Comparison of ENCODE assay signal across 8 cellular contexts in the genomic region with DNA sequence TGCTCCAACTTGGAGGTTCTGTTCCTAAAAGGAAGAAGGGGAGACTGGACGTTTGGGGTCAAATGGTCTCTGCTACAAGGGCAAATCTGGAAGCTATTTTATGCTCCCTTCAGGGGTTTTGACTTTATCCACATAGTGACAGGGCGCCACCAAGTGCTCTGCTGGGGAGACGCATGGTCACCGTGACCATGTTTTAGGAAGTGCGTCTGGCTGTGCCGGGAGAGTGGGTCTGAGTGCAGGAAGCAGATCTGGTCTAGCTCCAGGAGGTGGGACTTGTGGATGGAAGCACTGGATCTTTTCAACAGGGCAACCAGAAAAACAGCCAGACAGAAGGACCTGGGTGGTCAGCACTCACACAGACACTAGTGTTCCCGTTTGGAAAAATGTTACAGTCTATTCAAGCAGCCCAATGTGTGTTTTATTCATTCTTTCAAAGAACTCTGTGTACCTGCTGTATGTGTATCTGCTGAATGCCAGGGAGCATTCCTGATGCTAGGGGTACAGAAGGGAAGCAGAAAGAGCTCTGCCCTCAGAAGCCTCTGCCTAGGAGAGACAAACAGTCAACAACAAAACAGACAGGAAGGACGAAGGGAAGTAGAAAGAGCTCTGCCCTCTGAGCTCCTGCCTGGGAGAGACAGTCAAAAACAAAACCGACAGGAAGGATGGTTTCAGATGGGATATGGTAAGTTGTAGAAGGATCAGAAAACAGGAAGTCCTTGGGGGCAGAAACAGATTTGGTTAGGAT. TPM values are rescaled to one million over a fixed set of nuclear protein-coding genes. Genes with fewer than 3 reads are reported as not detected.
DNase-seq lines count a peak whose midpoint lies in the region; ATAC-seq and TF ChIP-seq lines count a peak whose summit lies in the region.

No MANE protein-coding gene starts in this region.

- peaks cover 40% of the 10 kb centered on the region for H3K4me1 Mint-ChIP-seq in CD14-positive monocyte
- peaks cover 11% of the 10 kb centered on the region for H3K4me1 Mint-ChIP-seq in activated T-helper 2 cell treated with anti-CD3 and anti-CD28 coated beads, Interferon-gamma antibody, Interleukin-2, Interleukin-4, amounts not matched to agents 10 μg/mL and 5 μg/mL and 100 μg/mL, durations not matched to agents 14 hours and 24 hours and 36 hours (ENCODE audit: low read depth)
- peaks cover 42% of the 10 kb centered on the region for H3K4me1 Mint-ChIP-seq in type B pancreatic cell (ENCODE audit: unreplicated experiment)

- H3K23ac ChIP-seq in neuronal stem cell (ENCODE audit: low read depth, low read length, poor library complexity) = no peak overlapping the region

- CTCF ChIA-PET in Panc1 (lab: Charles Lee) = interaction anchor here (0.6 to 4.0 kb wide), 4 partner anchors 25 to 262 kb away, joined by 3 to 35 read pairs (median 4); no protein-coding TSS in a partner anchor

- H3K9me3 ChIP-seq in Panc1 (ENCODE audit: control insufficient read depth, insufficient read depth, low read depth, low read length) (no peaks in the 10 kb centered on the region), neuronal stem cell (replicated peaks in 1 of 2; ENCODE audit: control insufficient read depth in 2 of 2, insufficient read depth in 1 of 2, low read depth in 1 of 2, low read length in 2 of 2) (peaks cover 0 to 2% of the 10 kb centered on the region in 2 donors)

- no peak overlapping the region for H2BK12ac ChIP-seq in neuronal stem cell (ENCODE audit: low read length)

- H2BK120ac ChIP-seq in neuronal stem cell (ENCODE audit: low read depth, low read length) = no peak overlapping the region

- no peak overlapping the region for H4K91ac ChIP-seq in neuronal stem cell (ENCODE audit: low read depth, low read length, poor library complexity)

- H2BK15ac ChIP-seq in neuronal stem cell (ENCODE audit: low read length) = no peak overlapping the region

- intact Hi-C loops in CD14-positive monocyte (cut with micrococcal nuclease) (loop anchor here in 1 of 2 donors (2.0 kb wide), 1 partner anchor 57 kb away; no protein-coding TSS in a partner anchor), Panc1 (cut with micrococcal nuclease; ENCODE audit: unreplicated experiment) (loop anchor here (2.0 kb wide), 1 partner anchor 57 kb away; no protein-coding TSS in a partner anchor)
- intact Hi-C loops in activated T-helper 2 cell treated with anti-CD3 and anti-CD28 coated beads, Interferon-gamma antibody, Interleukin-2, Interleukin-4, amounts not matched to agents 10 μg/mL and 5 μg/mL and 100 μg/mL, durations not matched to agents 14 hours and 24 hours and 36 hours (cut with micrococcal nuclease) = loop anchor here (1.0 to 5.0 kb wide), 3 partner anchors 42 to 263 kb away; no protein-coding TSS in a partner anchor

- H3K4me2 ChIP-seq in neuronal stem cell (ENCODE audit: insufficient read depth, low read length, poor library complexity, severe bottlenecking) = no peak overlapping the region

- H3K36me3 ChIP-seq in Panc1 (ENCODE audit: control insufficient read depth, insufficient read depth, low read length) (no peaks in the 10 kb centered on the region), neuronal stem cell (replicated peaks in 1 of 2; ENCODE audit: control insufficient read depth in 2 of 2, insufficient read depth in 2 of 2, low read length in 2 of 2) (peaks cover 5 to 20% of the 10 kb centered on the region in 2 donors)

- no peak overlapping the region for H3K4me3 ChIP-seq in Panc1 (ENCODE audit: low read depth in 2 of 2, low read length in 2 of 2)
- H3K4me3 ChIP-seq in foreskin fibroblast (ENCODE audit: low read depth in 1 of 2, low read length in 2 of 2) = no peak overlapping the region
- no peak overlapping the region for H3K4me3 ChIP-seq in neuronal stem cell (ENCODE audit: low read length in 2 of 2)

- H2BK5ac ChIP-seq in neuronal stem cell (ENCODE audit: low read length) = no peak overlapping the region

- no peak overlapping the region for H3K4ac ChIP-seq in neuronal stem cell (ENCODE audit: low read length)

- H3K18ac ChIP-seq in neuronal stem cell (ENCODE audit: low read length) = peak overlapping the region; percentile 69

- H3K4me1 ChIP-seq in Panc1 (ENCODE audit: control insufficient read depth, insufficient read depth, low read length) (peaks cover 8% of the 10 kb centered on the region; the same call in 1 of the 2 replicates), neuronal stem cell (ENCODE audit: control insufficient read depth in 2 of 2, insufficient read depth in 1 of 2, low read depth in 1 of 2, low read length in 2 of 2) (peaks cover 14% of the 10 kb centered on the region in 2 donors)

- H3K27me3 Mint-ChIP-seq in CD14-positive monocyte (ENCODE audit: low read depth in 3 of 3) (peaks cover 0 to 2% (median 0%) of the 10 kb centered on the region in 3 donors), type B pancreatic cell (no peaks in the 10 kb centered on the region)
- no peaks in the 10 kb centered on the region for H3K27me3 Mint-ChIP-seq in activated T-helper 2 cell treated with anti-CD3 and anti-CD28 coated beads, Interferon-gamma antibody, Interleukin-2, Interleukin-4, amounts not matched to agents 10 μg/mL and 5 μg/mL and 100 μg/mL, durations not matched to agents 14 hours and 24 hours and 36 hours (ENCODE audit: low read depth)

- H3K27ac Mint-ChIP-seq in CD14-positive monocyte (peak overlapping the region; percentile 82 to 92 (median 88)), type B pancreatic cell (peak overlapping the region; percentile 45)
- H3K27ac Mint-ChIP-seq in activated T-helper 2 cell treated with anti-CD3 and anti-CD28 coated beads, Interferon-gamma antibody, Interleukin-2, Interleukin-4, amounts not matched to agents 10 μg/mL and 5 μg/mL and 100 μg/mL, durations not matched to agents 14 hours and 24 hours and 36 hours = peak overlapping the region; percentile 18

- H3K27ac ChIP-seq in Panc1 (ENCODE audit: low read length) (peak overlapping the region; percentile 24; the same call in 1 of the 2 replicates), neuronal stem cell (replicated peaks; ENCODE audit: low read length) (no peak overlapping the region)

- no peak overlapping the region for H4K8ac ChIP-seq in neuronal stem cell (ENCODE audit: low read depth, low read length)

- DNase-seq in CD14-positive monocyte (ENCODE audit: low spot score) (peak; percentile 75), GM19240 (ENCODE audit: insufficient read length, low spot score) (peak; percentile 64), HK-2 (ENCODE audit: unreplicated experiment) (peak; percentile 60), Panc1 (ENCODE audit: low read depth, low spot score) (no peak), foreskin fibroblast (peak; percentile 74 to 91), neuronal stem cell (ENCODE audit: low spot score) (peak; percentile 48), type B pancreatic cell (ENCODE audit: extremely low spot score, unreplicated experiment) (no peak)
- peak; percentile 32 for DNase-seq in activated T-helper 2 cell treated with anti-CD3 and anti-CD28 coated beads, Interferon-gamma antibody, Interleukin-2, Interleukin-4, amounts not matched to agents 10 μg/mL and 5 μg/mL and 100 μg/mL, durations not matched to agents 14 hours and 24 hours and 36 hours (ENCODE audit: low spot score)

- no peak overlapping the region for H3K9ac ChIP-seq in neuronal stem cell (ENCODE audit: low read depth, low read length, poor library complexity)

- H3K27me3 ChIP-seq in Panc1 (ENCODE audit: control insufficient read depth, insufficient read depth, low read length) = no peaks in the 10 kb centered on the region
- no peaks in the 10 kb centered on the region for H3K27me3 ChIP-seq in neuronal stem cell (ENCODE audit: control insufficient read depth in 3 of 3, insufficient read depth in 3 of 3, low read depth in 1 of 3, low read length in 3 of 3)

- TF ChIP-seq CTCF in CD14-positive monocyte (IDR thresholded peaks at IDR 0.05) = peak; percentile 79
- peak; percentile 89 for TF ChIP-seq CTCF in Panc1 (IDR thresholded peaks at IDR 0.05)
- TF ChIP-seq CTCF in foreskin fibroblast (IDR thresholded peaks at IDR 0.05; ENCODE audit: low read depth, low read length) = peak; percentile 87
- peak; percentile 83 for TF ChIP-seq CTCF in type B pancreatic cell (conservative IDR thresholded peaks at IDR 0.05)

- BruUV-seq in Panc1 (replicated peaks; lab: Mats Ljungman, UMichigan) = no TSS peak

- H3K4me3 Mint-ChIP-seq in CD14-positive monocyte = peak overlapping the region; percentile 70 to 85
- no peak overlapping the region for H3K4me3 Mint-ChIP-seq in activated T-helper 2 cell treated with anti-CD3 and anti-CD28 coated beads, Interferon-gamma antibody, Interleukin-2, Interleukin-4, amounts not matched to agents 10 μg/mL and 5 μg/mL and 100 μg/mL, durations not matched to agents 14 hours and 24 hours and 36 hours (ENCODE audit: low read depth)
- H3K4me3 Mint-ChIP-seq in type B pancreatic cell = no peak overlapping the region

- in situ Hi-C loops in Panc1 (cut with HindIII; ENCODE audit: low pct_unique_long_range_greater_than_20kb, low sequenced_read_pairs) = no loop called here

- H3K14ac ChIP-seq in neuronal stem cell (ENCODE audit: low read length) = no peak overlapping the region

- H3K36me3 Mint-ChIP-seq in CD14-positive monocyte (peaks cover 30 to 49% of the 10 kb centered on the region in 2 donors), type B pancreatic cell (no peaks in the 10 kb centered on the region)
- H3K36me3 Mint-ChIP-seq in activated T-helper 2 cell treated with anti-CD3 and anti-CD28 coated beads, Interferon-gamma antibody, Interleukin-2, Interleukin-4, amounts not matched to agents 10 μg/mL and 5 μg/mL and 100 μg/mL, durations not matched to agents 14 hours and 24 hours and 36 hours (ENCODE audit: low read depth) = no peaks in the 10 kb centered on the region

- peaks cover 21% of the 10 kb centered on the region for H3K79me1 ChIP-seq in neuronal stem cell (ENCODE audit: low read depth, low read length)

- peak overlapping the region; percentile 57 for H2AFZ ChIP-seq in neuronal stem cell (ENCODE audit: low read length)

- peaks cover 0 to 2% (median 0%) of the 10 kb centered on the region in 7 donors for H3K9me3 Mint-ChIP-seq in CD14-positive monocyte
- no peaks in the 10 kb centered on the region for H3K9me3 Mint-ChIP-seq in activated T-helper 2 cell treated with anti-CD3 and anti-CD28 coated beads, Interferon-gamma antibody, Interleukin-2, Interleukin-4, amounts not matched to agents 10 μg/mL and 5 μg/mL and 100 μg/mL, durations not matched to agents 14 hours and 24 hours and 36 hours
- no peaks in the 10 kb centered on the region for H3K9me3 Mint-ChIP-seq in type B pancreatic cell

- no peak overlapping the region for H2AK5ac ChIP-seq in neuronal stem cell (ENCODE audit: low read depth, low read length)

- peak; percentile 93 for ATAC-seq in Panc1

- no CpG with 5 or more reads among the region's 9 CpGs for WGBS in neuronal stem cell (ENCODE audit: extremely low coverage in 2 of 2, insufficient read length in 2 of 2, insufficient replicate concordance in 1 of 2), 2 donors

- POLR2A ChIA-PET in Panc1 (lab: Charles Lee) = no interaction called here

RNA-seq across cellular contexts. Expression of a gene that starts 14.3 kb away (rescaled TPM):
- 100 to 1,000 TPM; 145 to 186 TPM for polyA plus RNA-seq in CD14-positive monocyte
- total RNA-seq in Panc1 (2021; ENCODE audit: unreplicated experiment) (37.6 TPM), type B pancreatic cell (ENCODE audit: low replicate concordance) (53.6 and 56.3 TPM in 2 replicates)
- 41.5 TPM for polyA plus RNA-seq in Panc1 (2012; ENCODE audit: insufficient read length)
- 17.4 and 22.2 TPM in 2 replicates for total RNA-seq in activated T-helper 2 cell treated with anti-CD3 and anti-CD28 coated beads, Interferon-gamma antibody, Interleukin-2, Interleukin-4, amounts not matched to agents 10 μg/mL and 5 μg/mL and 100 μg/mL, durations not matched to agents 14 hours and 24 hours and 36 hours
- polyA plus RNA-seq in neuronal stem cell (2013, experiment 1 of 2) = 71.9 TPM
- 69.5 TPM for polyA plus RNA-seq in neuronal stem cell (2013, experiment 2 of 2)

Comparison
In these comparisons a context has a peak if more than half of its experiments do, and no peak if none do; other contexts are left out.
1. DNase-seq: peak in CD14-positive monocyte (single experiment), GM19240 (single experiment), HK-2 (single experiment), activated T-helper 2 cell treated with anti-CD3 and anti-CD28 coated beads, Interferon-gamma antibody, Interleukin-2, Interleukin-4, amounts not matched to agents 10 μg/mL and 5 μg/mL and 100 μg/mL, durations not matched to agents 14 hours and 24 hours and 36 hours (single experiment), foreskin fibroblast (2 of 2) and neuronal stem cell (single experiment); none in Panc1 (single experiment) and type B pancreatic cell (single experiment).
2. H3K27ac Mint-ChIP-seq: peak in every context shown above with its lines; median percentile 88 in CD14-positive monocyte; 45 in type B pancreatic cell; 18 in activated T-helper 2 cell treated with anti-CD3 and anti-CD28 coated beads, Interferon-gamma antibody, Interleukin-2, Interleukin-4, amounts not matched to agents 10 μg/mL and 5 μg/mL and 100 μg/mL, durations not matched to agents 14 hours and 24 hours and 36 hours.
3. H3K4me3 Mint-ChIP-seq: peak in CD14-positive monocyte (2 of 2); none in activated T-helper 2 cell treated with anti-CD3 and anti-CD28 coated beads, Interferon-gamma antibody, Interleukin-2, Interleukin-4, amounts not matched to agents 10 μg/mL and 5 μg/mL and 100 μg/mL, durations not matched to agents 14 hours and 24 hours and 36 hours (single experiment) and type B pancreatic cell (single experiment).
4. Peak in every context shown above with its lines, with median percentiles within 50 percentile points of each other: CTCF ChIP-seq.